8 cellular contexts compared by ENCODE assay signal in the genomic region with DNA sequence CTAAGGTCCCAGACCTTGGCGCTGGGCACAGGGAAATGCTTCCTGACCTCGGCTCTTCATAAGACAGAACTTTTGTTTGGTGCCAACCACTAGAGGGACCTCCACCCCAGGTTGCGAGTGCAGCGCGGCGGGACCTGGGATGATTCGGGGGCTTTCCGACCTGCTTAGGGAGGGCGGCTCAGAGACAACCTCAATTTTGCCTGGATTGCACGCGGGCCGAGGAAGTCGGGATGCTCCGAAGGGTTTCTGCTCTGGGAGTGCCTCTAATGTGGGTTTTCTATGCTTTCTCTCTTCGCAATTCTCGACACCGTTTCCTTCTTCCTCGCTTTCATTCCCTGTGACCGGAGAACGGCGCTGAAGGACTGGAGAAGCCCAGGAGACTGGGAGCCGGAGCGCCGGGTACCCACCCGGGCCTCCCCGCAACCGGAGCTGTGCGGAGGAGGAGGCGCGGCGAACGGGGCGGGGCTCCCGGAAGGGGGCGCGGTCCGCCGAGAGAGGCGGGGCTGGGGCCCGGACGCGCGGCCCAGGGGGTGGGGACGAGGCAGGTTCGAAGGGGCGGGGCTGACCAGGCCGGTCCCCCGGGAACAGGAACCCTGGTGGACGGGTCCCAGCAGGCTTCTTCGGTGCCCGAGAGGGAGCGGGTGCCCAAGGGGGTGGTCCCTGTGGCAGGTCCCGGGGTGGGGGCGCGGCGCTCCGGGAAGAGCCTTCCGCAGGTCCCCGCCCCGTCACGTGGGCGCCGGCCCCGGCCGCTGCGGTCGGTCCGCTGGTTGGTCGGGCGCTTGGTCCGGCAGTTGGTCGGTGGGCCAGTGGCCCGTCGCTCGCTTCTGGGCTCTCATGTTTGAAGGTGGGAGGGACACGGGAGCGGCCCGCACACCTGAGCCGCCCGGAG. TPM values are rescaled to one million over a fixed set of nuclear protein-coding genes. Genes with fewer than 3 reads are reported as not detected.
DNase-seq lines count a peak whose midpoint lies in the region; ATAC-seq and TF ChIP-seq lines count a peak whose summit lies in the region.

A gene (plus strand): TSS at position 790 of the 889 bp plus-strand sequence. CDS start 35,477 bp downstream, outside the sequence.

- in situ Hi-C loops in SK-MEL-5 (cut with HindIII; ENCODE audit: low pct_unique_long_range_greater_than_20kb, low sequenced_read_pairs): no loop called here

- H3K9me3 Mint-ChIP-seq in activated naive CD4-positive, alpha-beta T cell treated with anti-CD3 and anti-CD28 coated beads, Interleukin-2, amount 10 ng/mL, durations not matched to agents 7 days and 5 days: peaks cover 2% of the 10 kb centered on the region

- H3K4me3 Mint-ChIP-seq in activated naive CD4-positive, alpha-beta T cell treated with anti-CD3 and anti-CD28 coated beads, Interleukin-2, amount 10 ng/mL, durations not matched to agents 7 days and 5 days: peak within 1 kb of the TSS; percentile 92

- peak within 1 kb of the TSS; percentile 93 for H3K4me2 ChIP-seq in DOHH2 (ENCODE audit: low read length)

- peaks cover 44% of the 10 kb centered on the region for H3K27me3 Mint-ChIP-seq in activated naive CD4-positive, alpha-beta T cell treated with anti-CD3 and anti-CD28 coated beads, Interleukin-2, amount 10 ng/mL, durations not matched to agents 7 days and 5 days

- peak within 1 kb of the TSS; percentile 86 for H3K4me3 ChIP-seq in DOHH2 (ENCODE audit: low read length)

- no peaks in the 10 kb centered on the region for H3F3A ChIP-seq in DOHH2 (ENCODE audit: control insufficient read depth, insufficient read depth)

- H3K4me1 ChIP-seq in DOHH2 (ENCODE audit: control insufficient read depth, low read length): peaks cover 49% of the 10 kb centered on the region

- DNase-seq in HUDEP-2 (lab: John Stamatoyannopoulos, UW; ENCODE audit: unreplicated experiment in 76 of 76) (peak in 56 of 76 experiments; percentile 2 to 69 (median 40)), SK-MEL-5 (ENCODE audit: low read depth, low spot score) (peak; percentile 72), glomerular endothelial cell (ENCODE audit: extremely low read depth, low read depth, low spot score) (peak; percentile 25), omental fat pad (ENCODE audit: low spot score) (no peak)
- DNase-seq in activated naive CD4-positive, alpha-beta T cell treated with anti-CD3 and anti-CD28 coated beads, Interleukin-2, amount 10 ng/mL, durations not matched to agents 7 days and 5 days: peak; percentile 88

- H3K36me3 Mint-ChIP-seq in activated naive CD4-positive, alpha-beta T cell treated with anti-CD3 and anti-CD28 coated beads, Interleukin-2, amount 10 ng/mL, durations not matched to agents 7 days and 5 days: peaks cover 19% of the 10 kb centered on the region

- peaks cover 56% of the 10 kb centered on the region for H3K4me1 Mint-ChIP-seq in activated naive CD4-positive, alpha-beta T cell treated with anti-CD3 and anti-CD28 coated beads, Interleukin-2, amount 10 ng/mL, durations not matched to agents 7 days and 5 days

- H3K27ac ChIP-seq in DOHH2 (ENCODE audit: low read depth, low read length): peak within 1 kb of the TSS; percentile 85
- peak within 1 kb of the TSS; percentile 96 for H3K27ac ChIP-seq in temporal lobe (ENCODE audit: low read depth, low read length)

- no peaks in the 10 kb centered on the region for H4K20me1 ChIP-seq in DOHH2 (ENCODE audit: control insufficient read depth, insufficient read depth, low read depth, low read length)

- TF ChIP-seq CTCF in DOHH2 (IDR thresholded peaks at IDR 0.05; ENCODE audit: low read depth, low read length, poor library complexity, severe bottlenecking): peak; percentile 89
- TF ChIP-seq CTCF in omental fat pad (IDR thresholded peaks at IDR 0.05): no peak

- peak; percentile 59 for ATAC-seq in GM21423 (IDR thresholded peaks at IDR 0.05; ENCODE audit: unreplicated experiment)
- peak; percentile 94 for ATAC-seq in omental fat pad (ENCODE audit: low FRiP score)

- no peaks in the 10 kb centered on the region for H3K9me2 ChIP-seq in DOHH2 (replicated peaks; ENCODE audit: control insufficient read depth, low read length)

- H3K79me2 ChIP-seq in DOHH2 (ENCODE audit: control insufficient read depth, low read length): peaks cover 47% of the 10 kb centered on the region

- H3K9me3 ChIP-seq in DOHH2 (ENCODE audit: control insufficient read depth, insufficient read depth, low read length): no peaks in the 10 kb centered on the region

- H3K27me3 ChIP-seq in DOHH2 (ENCODE audit: control insufficient read depth, low read length): no peaks in the 10 kb centered on the region

- CTCF ChIA-PET in activated naive CD4-positive, alpha-beta T cell treated with anti-CD3 and anti-CD28 coated beads, Interleukin-2, amount 10 ng/mL, durations not matched to agents 7 days and 5 days (lab: Charles Lee): interaction anchor here (0.6 to 5.8 kb wide), 23 partner anchors 9 to 179 kb away, joined by 3 to 43 read pairs (median 5); no protein-coding TSS in a partner anchor

- H3K27ac Mint-ChIP-seq in activated naive CD4-positive, alpha-beta T cell treated with anti-CD3 and anti-CD28 coated beads, Interleukin-2, amount 10 ng/mL, durations not matched to agents 7 days and 5 days: peak within 1 kb of the TSS; percentile 92

- H3K36me3 ChIP-seq in DOHH2 (ENCODE audit: control insufficient read depth, low read length): peaks cover 5% of the 10 kb centered on the region

RNA-seq across cellular contexts. Expression of the gene that starts here (rescaled TPM):
- total RNA-seq in SK-MEL-5 (2014; rRNA removed; shearing (Covaris generic)): 23.6 and 27.6 TPM in 2 replicates
- 21.2 and 30.9 TPM in 2 replicates for polyA plus RNA-seq in SK-MEL-5 (2015; cell fraction: cytosol; rRNA removed)
- 39.4 and 49.5 TPM in 2 replicates for polyA plus RNA-seq in SK-MEL-5 (2015; cell fraction: nucleus; rRNA removed)
- 2.4 TPM in 1 of 2 replicates, not detected in the other for total RNA-seq in glomerular endothelial cell
- total RNA-seq in omental fat pad: 10 to 100 TPM; 16.3 to 47.8 (median 24.2) TPM
- 15.5 TPM for total RNA-seq in temporal lobe
